In the genomic region with DNA sequence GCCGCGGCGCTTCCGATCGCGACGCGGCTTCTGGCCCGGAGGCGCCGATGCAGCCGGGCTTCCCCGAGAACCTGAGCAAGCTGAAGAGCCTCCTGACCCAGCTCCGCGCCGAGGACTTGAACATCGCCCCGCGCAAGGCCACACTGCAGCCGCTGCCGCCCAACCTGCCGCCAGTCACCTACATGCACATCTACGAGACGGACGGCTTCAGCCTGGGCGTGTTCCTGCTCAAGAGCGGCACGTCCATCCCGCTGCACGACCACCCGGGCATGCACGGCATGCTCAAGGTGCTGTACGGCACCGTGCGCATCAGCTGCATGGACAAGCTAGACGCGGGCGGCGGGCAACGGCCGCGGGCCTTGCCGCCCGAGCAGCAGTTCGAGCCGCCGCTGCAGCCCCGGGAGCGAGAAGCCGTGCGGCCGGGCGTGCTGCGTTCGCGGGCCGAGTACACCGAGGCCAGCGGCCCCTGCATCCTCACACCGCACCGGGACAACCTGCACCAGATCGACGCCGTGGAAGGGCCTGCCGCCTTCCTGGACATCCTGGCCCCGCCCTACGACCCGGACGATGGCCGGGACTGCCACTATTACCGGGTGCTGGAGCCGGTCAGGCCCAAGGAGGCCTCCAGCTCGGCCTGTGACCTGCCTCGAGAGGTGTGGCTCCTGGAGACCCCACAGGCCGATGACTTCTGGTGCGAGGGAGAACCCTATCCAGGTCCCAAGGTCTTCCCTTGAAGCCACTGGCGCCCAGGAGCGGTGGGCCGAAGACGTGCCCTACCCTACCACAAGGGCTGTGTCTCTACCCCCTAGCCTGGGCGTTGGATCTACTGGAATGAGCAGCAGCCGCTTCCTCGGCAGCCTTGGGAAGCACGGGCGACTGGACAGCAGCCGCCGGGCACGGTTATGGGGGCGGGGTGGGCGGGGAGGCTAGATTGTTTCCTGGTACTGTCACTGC, we compare ENCODE assay signal across 8 cellular contexts. TPM values are rescaled to one million over a fixed set of nuclear protein-coding genes. Genes with fewer than 3 reads are reported as not detected.
A peak's percentile ranks its signal among the peaks of the same experiment; 100 is the strongest.
DNase-seq lines count a peak whose midpoint lies in the region; ATAC-seq and TF ChIP-seq lines count a peak whose summit lies in the region.

No MANE protein-coding gene starts in this region.

- H3K4me1 ChIP-seq in HEK293 (ENCODE audit: control insufficient read depth, insufficient read depth, low read length) (peaks cover 5% of the 10 kb centered on the region; the same call in 1 of the 2 replicates), heart right ventricle (peaks cover 3 to 58% (median 41%) of the 10 kb centered on the region in 9 donors), prostate gland (replicated peaks) (peaks cover 3% of the 10 kb centered on the region)

- H3K27me3 ChIP-seq in heart right ventricle (no peaks in the 10 kb centered on the region), prostate gland (replicated peaks; ENCODE audit: insufficient read depth) (no peaks in the 10 kb centered on the region)

- CTCF ChIA-PET in HEK293 (lab: Yijun Ruan, JAX) = interaction anchor here (0.6 to 1.3 kb wide), 3 partner anchors 13 to 210 kb away, joined by 3 to 7 read pairs (median 3); no protein-coding TSS in a partner anchor

- intact Hi-C loops in heart right ventricle (cut with DNase I) (loop anchor here in 2 of 10 donors (2.0 to 10.0 kb wide), 2 partner anchors 35 to 51 kb away; no protein-coding TSS in a partner anchor), prostate gland (cut with DNase I) (loop anchor here (10.0 kb wide), 2 partner anchors 329 to 909 kb away; partner anchors contain the start of gene NRBF2)

- H3K27ac ChIP-seq in HEK293 (ENCODE audit: extremely low read depth, low read depth, low read length) (peak overlapping the region; percentile 86), heart right ventricle (peak overlapping the region; percentile 85 to 99 (median 96)), prostate gland (peak overlapping the region; percentile 89 to 94)

- TF ChIP-seq CTCF in HEK293 (tag by site-specific recombination; IDR thresholded peaks at IDR 0.05) (0 out of 2 replicates have a peak, but pooled peaks have one; percentile 12), NB4 (IDR thresholded peaks at IDR 0.05; ENCODE audit: low read depth, low read length) (no peak), heart right ventricle (IDR thresholded peaks at IDR 0.05) (no peak), prostate gland (IDR thresholded peaks at IDR 0.05) (no peak)

- peaks cover 16 to 24% of the 10 kb centered on the region in 2 donors for H3K36me3 Mint-ChIP-seq in activated naive CD4-positive, alpha-beta T cell treated with anti-CD3 and anti-CD28 coated beads, Interleukin-2, amount 50 U/mL, for 72 hours

- H3K9me3 ChIP-seq in HEK293 (ENCODE audit: control insufficient read depth, insufficient read depth, low read depth, low read length) (no peaks in the 10 kb centered on the region), heart right ventricle (no peaks in the 10 kb centered on the region), prostate gland (no peaks in the 10 kb centered on the region)

- no peak for TF ChIP-seq POLR2A in NB4 (IDR thresholded peaks at IDR 0.05; ENCODE audit: extremely low read depth, insufficient read length)
- no peak for TF ChIP-seq POLR2A in prostate gland (IDR thresholded peaks at IDR 0.05)

- WGBS in heart right ventricle, 2 donors = 2 to 3% methylated on average over 90 of the region's 90 CpGs
- 2% methylated on average over 65 of the region's 90 CpGs for WGBS in prostate gland

- DNase-seq in NCI-H1092 treated with DMSO at 0.1 percent for 48 hours (lab: John Stamatoyannopoulos, UW) (peak; percentile 43), NCI-H1092 (lab: John Stamatoyannopoulos, UW) (no peak), NB4 (ENCODE audit: low read depth) (peak; percentile 80), heart right ventricle (peak; percentile 17 to 32), prostate gland (ENCODE audit: low spot score) (no peak), medulla oblongata (ENCODE audit: extremely low spot score) (no peak)
- DNase-seq in activated naive CD4-positive, alpha-beta T cell treated with anti-CD3 and anti-CD28 coated beads, Interleukin-2, amount 50 U/mL, for 72 hours (ENCODE audit: low spot score in 2 of 2) = peak; percentile 20 to 60

- peaks cover 0 to 17% of the 10 kb centered on the region in 2 experiments; a peak in 2 of 3 replicates for H3K36me3 ChIP-seq in HEK293 (ENCODE audit: control insufficient read depth in 2 of 2, insufficient read depth in 1 of 2, low read length in 2 of 2)
- H3K36me3 ChIP-seq in heart right ventricle = peaks cover 0 to 25% (median 0%) of the 10 kb centered on the region in 9 donors
- H3K36me3 ChIP-seq in prostate gland = no peaks in the 10 kb centered on the region

- ATAC-seq in activated naive CD4-positive, alpha-beta T cell treated with anti-CD3 and anti-CD28 coated beads, Interleukin-2, amount 50 U/mL, for 72 hours = peak in 1 of 2 donors; percentile 17
- ATAC-seq in heart right ventricle = peak in 7 of 8 donors; percentile 17 to 61 (median 31)

- H3K9me3 Mint-ChIP-seq in activated naive CD4-positive, alpha-beta T cell treated with anti-CD3 and anti-CD28 coated beads, Interleukin-2, amount 50 U/mL, for 72 hours = no peaks in the 10 kb centered on the region

- H3K27ac Mint-ChIP-seq in activated naive CD4-positive, alpha-beta T cell treated with anti-CD3 and anti-CD28 coated beads, Interleukin-2, amount 50 U/mL, for 72 hours = peak overlapping the region; percentile 76 to 97

- POLR2A ChIA-PET in HEK293 (lab: Yijun Ruan, JAX) = interaction anchor here (0.5 to 5.5 kb wide), 3 partner anchors 11 to 949 kb away, joined by 3 to 50 read pairs (median 4); partner anchors contain the start of gene EGR2

- peak overlapping the region; percentile 83 for H3K4me3 ChIP-seq in HEK293 (ENCODE audit: low read depth, low read length)
- peak overlapping the region; percentile 76 for H3K4me3 ChIP-seq in NB4 (ENCODE audit: low read depth, low read length)
- H3K4me3 ChIP-seq in heart right ventricle = peak overlapping the region; percentile 64 to 91 (median 84)
- H3K4me3 ChIP-seq in prostate gland = peak overlapping the region; percentile 74 to 79

TF ChIP-seq in HEK293, 187 proteins besides CTCF, POLR2A, EP300 and RAD21 (continues in another document):
- TF ChIP-seq, protein P1, sequence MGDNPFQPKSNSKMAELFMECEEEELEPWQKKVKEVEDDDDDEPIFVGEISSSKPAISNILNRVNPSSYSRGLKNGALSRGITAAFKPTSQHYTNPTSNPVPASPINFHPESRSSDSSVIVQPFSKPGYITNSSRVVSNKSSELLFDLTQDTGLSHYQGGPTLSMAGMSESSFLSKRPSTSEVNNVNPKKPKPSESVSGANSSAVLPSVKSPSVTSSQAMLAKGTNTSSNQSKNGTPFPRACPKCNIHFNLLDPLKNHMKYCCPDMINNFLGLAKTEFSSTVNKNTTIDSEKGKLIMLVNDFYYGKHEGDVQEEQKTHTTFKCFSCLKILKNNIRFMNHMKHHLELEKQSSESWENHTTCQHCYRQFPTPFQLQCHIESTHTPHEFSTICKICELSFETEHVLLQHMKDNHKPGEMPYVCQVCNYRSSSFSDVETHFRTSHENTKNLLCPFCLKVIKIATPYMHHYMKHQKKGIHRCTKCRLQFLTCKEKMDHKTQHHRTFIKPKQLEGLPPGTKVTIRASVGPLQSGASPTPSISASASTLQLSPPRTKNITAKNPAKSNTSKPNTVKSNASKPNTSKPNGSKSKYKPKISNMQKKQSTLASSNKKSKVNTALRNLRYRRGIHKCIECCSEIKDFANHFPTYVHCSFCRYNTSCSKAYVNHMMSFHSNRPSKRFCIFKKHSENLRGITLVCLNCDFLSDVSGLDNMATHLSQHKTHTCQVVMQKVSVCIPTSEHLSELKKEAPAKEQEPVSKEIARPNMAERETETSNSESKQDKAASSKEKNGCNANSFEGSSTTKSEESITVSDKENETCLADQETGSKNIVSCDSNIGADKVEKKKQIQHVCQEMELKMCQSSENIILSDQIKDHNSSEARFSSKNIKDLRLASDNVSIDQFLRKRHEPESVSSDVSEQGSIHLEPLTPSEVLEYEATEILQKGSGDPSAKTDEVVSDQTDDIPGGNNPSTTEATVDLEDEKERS (tag by site-specific recombination; IDR thresholded peaks at IDR 0.05) = no peak
- TF ChIP-seq, protein P2, sequence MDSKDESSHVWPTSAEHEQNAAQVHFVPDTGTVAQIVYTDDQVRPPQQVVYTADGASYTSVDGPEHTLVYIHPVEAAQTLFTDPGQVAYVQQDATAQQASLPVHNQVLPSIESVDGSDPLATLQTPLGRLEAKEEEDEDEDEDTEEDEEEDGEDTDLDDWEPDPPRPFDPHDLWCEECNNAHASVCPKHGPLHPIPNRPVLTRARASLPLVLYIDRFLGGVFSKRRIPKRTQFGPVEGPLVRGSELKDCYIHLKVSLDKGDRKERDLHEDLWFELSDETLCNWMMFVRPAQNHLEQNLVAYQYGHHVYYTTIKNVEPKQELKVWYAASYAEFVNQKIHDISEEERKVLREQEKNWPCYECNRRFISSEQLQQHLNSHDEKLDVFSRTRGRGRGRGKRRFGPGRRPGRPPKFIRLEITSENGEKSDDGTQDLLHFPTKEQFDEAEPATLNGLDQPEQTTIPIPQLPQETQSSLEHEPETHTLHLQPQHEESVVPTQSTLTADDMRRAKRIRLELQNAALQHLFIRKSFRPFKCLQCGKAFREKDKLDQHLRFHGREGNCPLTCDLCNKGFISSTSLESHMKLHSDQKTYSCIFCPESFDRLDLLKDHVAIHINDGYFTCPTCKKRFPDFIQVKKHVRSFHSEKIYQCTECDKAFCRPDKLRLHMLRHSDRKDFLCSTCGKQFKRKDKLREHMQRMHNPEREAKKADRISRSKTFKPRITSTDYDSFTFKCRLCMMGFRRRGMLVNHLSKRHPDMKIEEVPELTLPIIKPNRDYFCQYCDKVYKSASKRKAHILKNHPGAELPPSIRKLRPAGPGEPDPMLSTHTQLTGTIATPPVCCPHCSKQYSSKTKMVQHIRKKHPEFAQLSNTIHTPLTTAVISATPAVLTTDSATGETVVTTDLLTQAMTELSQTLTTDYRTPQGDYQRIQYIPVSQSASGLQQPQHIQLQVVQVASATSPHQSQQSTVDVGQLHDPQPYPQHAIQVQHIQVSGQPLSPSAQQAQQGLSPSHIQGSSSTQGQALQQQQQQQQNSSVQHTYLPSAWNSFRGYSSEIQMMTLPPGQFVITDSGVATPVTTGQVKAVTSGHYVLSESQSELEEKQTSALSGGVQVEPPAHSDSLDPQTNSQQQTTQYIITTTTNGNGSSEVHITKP (tag by site-specific recombination; IDR thresholded peaks at IDR 0.05) = no peak

RNA-seq across cellular contexts. Expression of gene ADO, which starts 0.9 kb away (rescaled TPM):
- total RNA-seq in activated naive CD4-positive, alpha-beta T cell treated with anti-CD3 and anti-CD28 coated beads, Interleukin-2, amount 50 U/mL, for 72 hours = 10 to 100 TPM; 16.6 to 17.1 TPM
- total RNA-seq in heart right ventricle = 10 to 100 TPM; 14.9 to 21.0 (median 17.5) TPM
- polyA plus RNA-seq in heart right ventricle = 10 to 100 TPM in 1 of 2 donors, 1 to 10 TPM in 1; 5.1 to 14.6 TPM
- 10 to 100 TPM; 25.0 to 37.4 TPM for total RNA-seq in prostate gland

RNA-seq across cellular contexts. Expression of gene EGR2, which starts 10.8 kb away (rescaled TPM):
- 10 to 100 TPM; 43.0 to 54.5 TPM for total RNA-seq in activated naive CD4-positive, alpha-beta T cell treated with anti-CD3 and anti-CD28 coated beads, Interleukin-2, amount 50 U/mL, for 72 hours
- 10 to 100 TPM in 1 of 10 donors, 1 to 10 TPM in 7, under 1 TPM in 2; 0.49 to 19.3 (median 3.6) TPM for total RNA-seq in heart right ventricle
- 1 to 10 TPM in 1 of 2 donors, under 1 TPM in 1; 0.99 to 2.2 TPM for polyA plus RNA-seq in heart right ventricle
- 1 to 10 TPM; 2.5 to 4.6 TPM for total RNA-seq in prostate gland

Comparison
In these comparisons a context has a peak if more than half of its experiments do, and no peak if none do; other contexts are left out.
1. DNase-seq: peak in NCI-H1092 treated with DMSO at 0.1 percent for 48 hours (single experiment), NB4 (single experiment), activated naive CD4-positive, alpha-beta T cell treated with anti-CD3 and anti-CD28 coated beads, Interleukin-2, amount 50 U/mL, for 72 hours (2 of 2) and heart right ventricle (2 of 2); none in NCI-H1092 (single experiment), prostate gland (single experiment) and medulla oblongata (single experiment).
2. Peak in every context shown above with its lines, with median percentiles within 50 percentile points of each other: H3K27ac ChIP-seq and H3K4me3 ChIP-seq.